25 cellular contexts compared by ENCODE assay signal in the genomic region with DNA sequence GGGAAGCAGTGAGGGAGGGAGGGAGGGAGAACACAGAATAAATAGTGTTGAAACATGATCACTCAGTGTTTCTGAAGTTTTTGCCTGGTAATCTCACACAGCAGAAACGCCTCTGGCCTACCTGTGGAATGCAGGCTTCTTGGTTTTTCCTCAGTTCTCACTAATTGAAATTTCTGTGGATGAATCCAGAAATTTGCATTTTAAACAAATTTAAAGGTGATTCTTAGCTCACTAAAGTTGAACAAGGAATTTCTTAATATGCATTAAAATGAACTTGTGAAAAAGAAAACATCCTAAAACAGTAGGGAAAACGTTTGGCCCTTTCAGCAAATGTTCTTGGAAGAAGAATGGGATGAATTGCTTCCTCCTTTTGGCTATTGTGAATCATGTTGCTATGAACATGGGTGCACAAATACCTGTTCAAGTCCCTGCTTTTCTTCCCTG. TPM values are rescaled to one million over a fixed set of nuclear protein-coding genes. Genes with fewer than 3 reads are reported as not detected.
DNase-seq lines count a peak whose midpoint lies in the region; ATAC-seq and TF ChIP-seq lines count a peak whose summit lies in the region.
"Had no signal": no experiment of that assay in that cellular context is flagged by ENCODE, and none has a peak within 500 bp of the region (broad histone marks: within the 10 kb centered on the region; RNA-seq: fewer than 3 reads in every experiment).

No MANE protein-coding gene starts in this region.

- intact Hi-C loops in activated CD4-positive, alpha-beta T cell treated with anti-CD3 and anti-CD28 coated beads, Interleukin-2, amount 10 ng/mL, durations not matched to agents 24 days and 14 days (cut with micrococcal nuclease) = no loop called here

- peak; percentile 92 for ATAC-seq in WTC11
- ATAC-seq in GM21360 (IDR thresholded peaks at IDR 0.05; ENCODE audit: unreplicated experiment) = no peak
- ATAC-seq: HepG2 had no signal

- DNase-seq in activated CD4-positive, alpha-beta T cell treated with anti-CD3 and anti-CD28 coated beads, Interleukin-2, amount 10 ng/mL, durations not matched to agents 24 days and 14 days = peak; percentile 27
- DNase-seq in activated CD4-positive, alpha-beta T cell treated with anti-CD3 and anti-CD28 coated beads for 1 hour = no peak
- DNase-seq in WTC11 (ENCODE audit: low spot score) (no peak), neural progenitor cell (ENCODE audit: low spot score) (peak; percentile 7), glutamatergic neuron (no peak), HK-2 (ENCODE audit: unreplicated experiment) (no peak)
- DNase-seq: ACHN; CD4-positive, alpha-beta memory T cell; GF-D8; HCEC 1CT; KBM-7; NCI-H1092; NCI-H1436; NCI-H2029 treated with DMSO at 0.1 percent for 48 hours; NCI-H226; NCI-H524; NCI-H774; NK-92 treated with Interleukin-12 subunit alpha and Interleukin-12 subunit beta, amount 100 ng/mL, for 24 hours; Peyer's patch had no signal

- no peaks in the 10 kb centered on the region for H3K9me3 Mint-ChIP-seq in activated CD4-positive, alpha-beta T cell treated with anti-CD3 and anti-CD28 coated beads, Interleukin-2, amount 10 ng/mL, durations not matched to agents 24 days and 14 days
- H3K9me3 Mint-ChIP-seq in WTC11 (peaks cover 4% of the 10 kb centered on the region), neural progenitor cell (no peaks in the 10 kb centered on the region), glutamatergic neuron (ENCODE audit: unreplicated experiment) (no peaks in the 10 kb centered on the region)
- H3K9me3 Mint-ChIP-seq: CD4-positive, alpha-beta memory T cell had no signal

- H3K27me3 ChIP-seq in iPS-18a (ENCODE audit: control insufficient read depth, insufficient read depth, low read length) (no peaks in the 10 kb centered on the region), neural progenitor cell (no peaks in the 10 kb centered on the region)
- H3K27me3 ChIP-seq: BLaER1, Peyer's patch had no signal

- H3K9ac ChIP-seq in iPS-18a (ENCODE audit: low read length) (no peak overlapping the region), neural progenitor cell (no peak overlapping the region)
- H3K9ac ChIP-seq: BLaER1 had no signal

- POLR2A ChIA-PET in WTC11 (lab: Charles Lee) = no interaction called here

- no peak overlapping the region for H3K27ac Mint-ChIP-seq in activated CD4-positive, alpha-beta T cell treated with anti-CD3 and anti-CD28 coated beads, Interleukin-2, amount 10 ng/mL, durations not matched to agents 24 days and 14 days
- H3K27ac Mint-ChIP-seq in WTC11 (peak overlapping the region; percentile 95), neural progenitor cell (no peak overlapping the region), glutamatergic neuron (ENCODE audit: unreplicated experiment) (no peak overlapping the region)

- H3K27ac ChIP-seq in iPS-18a (ENCODE audit: low read length) (peak overlapping the region; percentile 76), neural progenitor cell (no peak overlapping the region)
- H3K27ac ChIP-seq: 22Rv1, BLaER1, Peyer's patch had no signal

- no peaks in the 10 kb centered on the region for H3K79me2 ChIP-seq in neural progenitor cell (ENCODE audit: low read depth)

- peaks cover 10% of the 10 kb centered on the region for H3F3A ChIP-seq in neural progenitor cell (ENCODE audit: low read depth)

- peaks cover 15% of the 10 kb centered on the region for H3K27me3 Mint-ChIP-seq in activated CD4-positive, alpha-beta T cell treated with anti-CD3 and anti-CD28 coated beads, Interleukin-2, amount 10 ng/mL, durations not matched to agents 24 days and 14 days
- H3K27me3 Mint-ChIP-seq in WTC11 (ENCODE audit: low read depth) = no peaks in the 10 kb centered on the region
- no peaks in the 10 kb centered on the region for H3K27me3 Mint-ChIP-seq in neural progenitor cell (ENCODE audit: insufficient read depth, low read depth)
- peaks cover 3% of the 10 kb centered on the region for H3K27me3 Mint-ChIP-seq in glutamatergic neuron (ENCODE audit: unreplicated experiment)

- H3K4me1 ChIP-seq in iPS-18a (ENCODE audit: control insufficient read depth, low read depth, low read length) (peaks cover 18% of the 10 kb centered on the region), neural progenitor cell (peaks cover 14% of the 10 kb centered on the region)
- H3K4me1 ChIP-seq: BLaER1, Peyer's patch had no signal

- H2AFZ ChIP-seq in neural progenitor cell (replicated peaks) = peak overlapping the region; percentile 10

- H3K9me3 ChIP-seq in iPS-18a (ENCODE audit: control insufficient read depth, low read depth, low read length) (no peaks in the 10 kb centered on the region), neural progenitor cell (ENCODE audit: low read depth) (no peaks in the 10 kb centered on the region)
- H3K9me3 ChIP-seq: BLaER1, Peyer's patch had no signal

- H3K4me1 Mint-ChIP-seq in activated CD4-positive, alpha-beta T cell treated with anti-CD3 and anti-CD28 coated beads, Interleukin-2, amount 10 ng/mL, durations not matched to agents 24 days and 14 days = no peaks in the 10 kb centered on the region
- H3K4me1 Mint-ChIP-seq in WTC11 (peaks cover 55% of the 10 kb centered on the region), neural progenitor cell (no peaks in the 10 kb centered on the region), glutamatergic neuron (ENCODE audit: low read depth, unreplicated experiment) (no peaks in the 10 kb centered on the region)
- H3K4me1 Mint-ChIP-seq: CD4-positive, alpha-beta memory T cell had no signal

- H3K4me3 ChIP-seq in iPS-18a (ENCODE audit: low read length) = peak overlapping the region; percentile 24
- no peak overlapping the region for H3K4me3 ChIP-seq in neural progenitor cell
- H3K4me3 ChIP-seq: BLaER1, Peyer's patch had no signal

- H3K36me3 ChIP-seq in iPS-18a (ENCODE audit: control insufficient read depth, low read depth, low read length) (no peaks in the 10 kb centered on the region), neural progenitor cell (no peaks in the 10 kb centered on the region)
- H3K36me3 ChIP-seq: BLaER1, Peyer's patch had no signal

- no peak overlapping the region for H3K4me2 ChIP-seq in neural progenitor cell
- H3K4me2 ChIP-seq: BLaER1 had no signal

- H3K4me3 Mint-ChIP-seq in activated CD4-positive, alpha-beta T cell treated with anti-CD3 and anti-CD28 coated beads, Interleukin-2, amount 10 ng/mL, durations not matched to agents 24 days and 14 days = no peak overlapping the region
- H3K4me3 Mint-ChIP-seq in WTC11 = 0 out of 2 replicates have a peak overlapping the region, but pooled peaks have one; percentile 2
- H3K4me3 Mint-ChIP-seq in neural progenitor cell = no peak overlapping the region
- no peak overlapping the region for H3K4me3 Mint-ChIP-seq in glutamatergic neuron (ENCODE audit: unreplicated experiment)
- H3K4me3 Mint-ChIP-seq: CD4-positive, alpha-beta memory T cell had no signal

- CTCF ChIA-PET in WTC11 (lab: Charles Lee) = interaction anchor here (1.2 kb wide), 1 partner anchor 47 kb away, joined by 3 read pairs; no protein-coding TSS in a partner anchor

- no peak for TF ChIP-seq CTCF in WTC11 (IDR thresholded peaks at IDR 0.05)
- TF ChIP-seq CTCF in neural progenitor cell (IDR thresholded peaks at IDR 0.05) = no peak
- no peak for TF ChIP-seq CTCF in glutamatergic neuron (IDR thresholded peaks at IDR 0.05; ENCODE audit: partially characterized antibody, unreplicated experiment)

- H4K20me1 ChIP-seq in neural progenitor cell (ENCODE audit: low read depth) = no peaks in the 10 kb centered on the region
- H4K20me1 ChIP-seq: BLaER1 had no signal

- H3K36me3 Mint-ChIP-seq in activated CD4-positive, alpha-beta T cell treated with anti-CD3 and anti-CD28 coated beads, Interleukin-2, amount 10 ng/mL, durations not matched to agents 24 days and 14 days (ENCODE audit: low read depth) = no peaks in the 10 kb centered on the region
- H3K36me3 Mint-ChIP-seq in WTC11 (0 out of 2 replicates have a peak, but pooled peaks cover 2% of the 10 kb centered on the region), neural progenitor cell (no peaks in the 10 kb centered on the region), glutamatergic neuron (ENCODE audit: unreplicated experiment) (no peaks in the 10 kb centered on the region)
- H3K36me3 Mint-ChIP-seq: CD4-positive, alpha-beta memory T cell had no signal

RNA-seq across cellular contexts. Expression of gene RNASE9, which starts 1.4 kb away (rescaled TPM):
- not detected in 2 replicates for total RNA-seq in activated CD4-positive, alpha-beta T cell treated with anti-CD3 and anti-CD28 coated beads, Interleukin-2, amount 10 ng/mL, durations not matched to agents 24 days and 14 days
- 0.14 TPM in 1 of 3 replicates, not detected in the others for total RNA-seq in WTC11 (2021)
- not detected in 2 replicates for total RNA-seq in neural progenitor cell (ENCODE audit: low replicate concordance)
- not detected for total RNA-seq in glutamatergic neuron (ENCODE audit: unreplicated experiment)
- total RNA-seq: CD4-positive, alpha-beta memory T cell; Daoy; HepG2; Peyer's patch had no signal

RNA-seq across cellular contexts. Expression of gene RNASE11, which starts 28.3 kb away (rescaled TPM):
- total RNA-seq in activated CD4-positive, alpha-beta T cell treated with anti-CD3 and anti-CD28 coated beads, Interleukin-2, amount 10 ng/mL, durations not matched to agents 24 days and 14 days = not detected in 2 replicates
- total RNA-seq in WTC11 (2021) (not detected in 3 replicates), neural progenitor cell (ENCODE audit: low replicate concordance) (not detected in 2 replicates), glutamatergic neuron (ENCODE audit: unreplicated experiment) (not detected)
- total RNA-seq: CD4-positive, alpha-beta memory T cell; HepG2; Peyer's patch had no signal

RNA-seq across cellular contexts. Expression of gene RNASE12, which starts 31.7 kb away (rescaled TPM):
- not detected in 2 replicates for total RNA-seq in activated CD4-positive, alpha-beta T cell treated with anti-CD3 and anti-CD28 coated beads, Interleukin-2, amount 10 ng/mL, durations not matched to agents 24 days and 14 days
- not detected in 3 replicates for total RNA-seq in WTC11 (2021)
- not detected in 2 replicates for total RNA-seq in neural progenitor cell (ENCODE audit: low replicate concordance)
- total RNA-seq in glutamatergic neuron (ENCODE audit: unreplicated experiment) = not detected
- total RNA-seq: CD4-positive, alpha-beta memory T cell; Daoy; HepG2; Peyer's patch had no signal

RNA-seq across cellular contexts. Expression of gene RNASE10, which starts 54.1 kb away (rescaled TPM):
- total RNA-seq in activated CD4-positive, alpha-beta T cell treated with anti-CD3 and anti-CD28 coated beads, Interleukin-2, amount 10 ng/mL, durations not matched to agents 24 days and 14 days = 0.47 and 0.50 TPM in 2 replicates
- total RNA-seq in WTC11 (2021) (0.82 to 1.2 TPM (median 1.0 TPM) in 3 replicates), neural progenitor cell (ENCODE audit: low replicate concordance) (not detected in 2 replicates), glutamatergic neuron (ENCODE audit: unreplicated experiment) (0.98 TPM)
- total RNA-seq: Daoy, HepG2, Peyer's patch had no signal

Comparison
In these comparisons a context has a peak if more than half of its experiments do, and no peak if none do; other contexts are left out.
1. DNase-seq: peak in activated CD4-positive, alpha-beta T cell treated with anti-CD3 and anti-CD28 coated beads, Interleukin-2, amount 10 ng/mL, durations not matched to agents 24 days and 14 days (single experiment) and neural progenitor cell (single experiment); none in activated CD4-positive, alpha-beta T cell treated with anti-CD3 and anti-CD28 coated beads for 1 hour (single experiment), WTC11 (single experiment), glutamatergic neuron (single experiment) and HK-2 (single experiment).